ENCODE assay signal across 11 cellular contexts in the genomic region with DNA sequence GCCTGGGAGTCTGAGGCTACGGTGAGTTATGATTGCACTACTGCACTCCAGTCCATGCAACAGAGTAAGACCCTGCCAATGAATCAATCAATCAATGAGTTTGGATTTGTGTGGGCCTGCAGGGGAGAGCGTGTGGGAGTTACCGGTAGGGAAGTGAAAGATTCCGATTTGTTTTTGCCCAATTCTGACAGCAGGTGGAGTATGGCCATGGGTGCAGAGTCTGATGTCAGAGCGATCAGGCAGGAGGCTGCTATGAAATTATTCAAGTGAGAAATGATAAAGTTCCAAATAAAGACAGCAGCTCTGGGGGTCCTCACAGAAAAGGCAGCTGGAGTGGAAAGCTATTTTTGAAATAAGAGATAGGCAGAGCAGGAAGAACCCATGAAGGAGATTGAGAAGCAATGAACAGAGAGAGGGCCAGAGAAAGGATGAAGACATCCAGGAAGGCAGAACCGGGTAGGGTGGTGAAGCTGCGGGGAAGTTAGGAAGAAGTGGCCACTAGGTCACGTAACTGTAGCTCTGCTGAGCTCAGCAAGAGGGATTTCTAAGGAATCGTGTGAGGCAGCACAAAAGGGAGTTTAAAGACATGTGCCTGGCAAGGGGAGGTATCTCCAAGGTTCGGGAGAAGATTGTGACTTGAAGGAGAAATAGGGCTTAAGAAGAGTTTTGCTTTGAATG.
DNase-seq lines count a peak whose midpoint lies in the region; TF ChIP-seq lines count a peak whose summit lies in the region.
"Had no signal": no experiment of that assay in that cellular context is flagged by ENCODE, and none has a peak within 500 bp of the region (broad histone marks: within the 10 kb centered on the region; RNA-seq: fewer than 3 reads in every experiment).

No MANE protein-coding gene starts in this region.

- H3K9me3 ChIP-seq in thyroid gland, result no peaks in the 10 kb centered on the region
- H3K9me3 ChIP-seq: psoas muscle had no signal

- WGBS in thyroid gland, 2 donors, result 41 to 42% methylated on average over 10 of the region's 10 CpGs

- TF ChIP-seq CTCF in thyroid gland (IDR thresholded peaks at IDR 0.05), result peak in 4 of 6 experiments; percentile 4 to 44 (median 34)

- peak; percentile 10 for DNase-seq in SIG-M5 treated with dmso at 0.1 percent for 504 hours (lab: John Stamatoyannopoulos, UW; ENCODE audit: unreplicated experiment)
- DNase-seq in SIG-M5 (lab: John Stamatoyannopoulos, UW), result no peak
- DNase-seq in amniotic epithelial cell (ENCODE audit: low read depth), result peak; percentile 9
- peak; percentile 42 for DNase-seq in hepatic stellate cell (ENCODE audit: low spot score)
- peak; percentile 18 to 33 for DNase-seq in thyroid gland
- DNase-seq in NCI-H748 (lab: John Stamatoyannopoulos, UW; ENCODE audit: unreplicated experiment), result no peak
- no peak for DNase-seq in NCI-H2107 treated with DMSO at 0.1 percent for 48 hours (lab: John Stamatoyannopoulos, UW; ENCODE audit: unreplicated experiment)
- DNase-seq in NCI-H187 (lab: John Stamatoyannopoulos, UW), result no peak
- DNase-seq: CD4-positive, CD25-positive, alpha-beta regulatory T cell; psoas muscle; SW 1271 had no signal

- H3K4me3 ChIP-seq in thyroid gland (replicated peaks in 1 of 3), result no peak overlapping the region
- H3K4me3 ChIP-seq: psoas muscle had no signal

- no peak overlapping the region for H3K27ac ChIP-seq in thyroid gland
- H3K27ac ChIP-seq: psoas muscle had no signal

- no peak for TF ChIP-seq POLR2A in thyroid gland (IDR thresholded peaks at IDR 0.05)

- no peaks in the 10 kb centered on the region for H3K27me3 ChIP-seq in thyroid gland

- H3K36me3 ChIP-seq in thyroid gland, result no peaks in the 10 kb centered on the region

- no peaks in the 10 kb centered on the region for H3K4me1 ChIP-seq in thyroid gland
- H3K4me1 ChIP-seq: psoas muscle had no signal

- intact Hi-C loops in thyroid gland (cut with DNase I), result no loop called here

Comparison
In these comparisons a context has a peak if more than half of its experiments do, and no peak if none do; other contexts are left out.
1. DNase-seq: peak in SIG-M5 treated with dmso at 0.1 percent for 504 hours (single experiment), amniotic epithelial cell (single experiment), hepatic stellate cell (single experiment) and thyroid gland (2 of 2); none in SIG-M5 (single experiment), NCI-H748 (single experiment), NCI-H2107 treated with DMSO at 0.1 percent for 48 hours (single experiment) and NCI-H187 (0 of 2).